Comparison of ENCODE assay signal across 19 cellular contexts in genomic region chr13:44869167-44869566, GRCh38.
A peak's percentile ranks its signal among the peaks of the same experiment; 100 is the strongest.
DNase-seq lines count a peak whose midpoint lies in the region; ATAC-seq and TF ChIP-seq lines count a peak whose summit lies in the region.
"Had no signal": no experiment of that assay in that cellular context is flagged by ENCODE, and none has a peak within 500 bp of the region (broad histone marks: within the 10 kb centered on the region; RNA-seq: fewer than 3 reads in every experiment).

No MANE protein-coding gene starts in this region.

- no peak for TF ChIP-seq CTCF in right atrium auricular region (IDR thresholded peaks at IDR 0.05)
- no peak for TF ChIP-seq CTCF in heart right ventricle (IDR thresholded peaks at IDR 0.05)
- no peak for TF ChIP-seq CTCF in WTC11 (IDR thresholded peaks at IDR 0.05)
- no peak for TF ChIP-seq CTCF in prostate gland (IDR thresholded peaks at IDR 0.05)
- no peak for TF ChIP-seq CTCF in stomach (IDR thresholded peaks at IDR 0.05)
- no peak for TF ChIP-seq CTCF in transverse colon (IDR thresholded peaks at IDR 0.05)

- no peaks in the 10 kb centered on the region for H3K4me1 Mint-ChIP-seq in WTC11
- H3K4me1 Mint-ChIP-seq: CD4-positive, alpha-beta memory T cell had no signal

- H3K9me3 ChIP-seq in right atrium auricular region = peaks cover 0 to 8% of the 10 kb centered on the region in 2 donors
- H3K9me3 ChIP-seq in heart right ventricle = peaks cover 0 to 11% (median 0%) of the 10 kb centered on the region in 11 donors
- H3K9me3 ChIP-seq in prostate gland = no peaks in the 10 kb centered on the region
- H3K9me3 ChIP-seq in stomach = no peaks in the 10 kb centered on the region
- no peaks in the 10 kb centered on the region for H3K9me3 ChIP-seq in transverse colon
- H3K9me3 ChIP-seq: A549, HAP-1 had no signal

- no peaks in the 10 kb centered on the region for H3K27me3 Mint-ChIP-seq in WTC11 (ENCODE audit: low read depth)

- H3K27ac ChIP-seq in right atrium auricular region (peak overlapping the region in 1 of 2 donors; percentile 18), heart right ventricle (no peak overlapping the region), prostate gland (peak overlapping the region; percentile 83 to 88), stomach (peak overlapping the region in 3 of 5 donors; percentile 49 to 84 (median 73)), transverse colon (peak overlapping the region in 1 of 4 donors; percentile 11)

- DNase-seq in right atrium auricular region (ENCODE audit: low spot score) = peak; percentile 44
- no peak for DNase-seq in heart right ventricle
- no peak for DNase-seq in WTC11 (ENCODE audit: low spot score)
- DNase-seq in prostate gland (ENCODE audit: low spot score) = no peak
- no peak for DNase-seq in stomach
- no peak for DNase-seq in transverse colon
- DNase-seq in stimulated activated CD4-positive, alpha-beta T cell treated with anti-CD3 and anti-CD28 coated beads, Interleukin-15, amount 100 ng/mL, for 24 hours = no peak
- DNase-seq: 8988T; ACHN; C1 segment of cervical spinal cord; Calu3; CD4-positive, alpha-beta memory T cell; COR-L47; DMS153; DND-41; GOT3; HFFc6 had no signal

- H3K4me3 Mint-ChIP-seq in WTC11 = no peak overlapping the region
- H3K4me3 Mint-ChIP-seq: CD4-positive, alpha-beta memory T cell; HFFc6 had no signal

- 80 to 81% methylated on average over 7 of the region's 7 CpGs for WGBS in heart right ventricle, 2 donors
- 82% methylated on average over 7 of the region's 7 CpGs for WGBS in prostate gland
- 75 to 91% (median 79%) methylated on average over 7 of the region's 7 CpGs for WGBS in stomach, 5 donors
- WGBS in transverse colon (ENCODE audit: low coverage in 1 of 2), 2 donors = 78 to 80% methylated on average over 1 to 7 of the region's 7 CpGs

- H3K36me3 Mint-ChIP-seq in WTC11 = peaks cover 5% of the 10 kb centered on the region; the same call in 1 of the 2 replicates

- no peak for TF ChIP-seq POLR2A in prostate gland (IDR thresholded peaks at IDR 0.05)
- no peak for TF ChIP-seq POLR2A in stomach (IDR thresholded peaks at IDR 0.05)
- no peak for TF ChIP-seq POLR2A in transverse colon (IDR thresholded peaks at IDR 0.05)

- H3K9me3 Mint-ChIP-seq in WTC11 = peaks cover 15% of the 10 kb centered on the region

- H3K27me3 ChIP-seq in right atrium auricular region (no peaks in the 10 kb centered on the region), heart right ventricle (no peaks in the 10 kb centered on the region), prostate gland (replicated peaks; ENCODE audit: insufficient read depth) (no peaks in the 10 kb centered on the region), stomach (no peaks in the 10 kb centered on the region), transverse colon (no peaks in the 10 kb centered on the region)

- TF ChIP-seq EP300 in stomach (IDR thresholded peaks at IDR 0.05) = no peak
- no peak for TF ChIP-seq EP300 in transverse colon (IDR thresholded peaks at IDR 0.05; ENCODE audit: low read depth)

- POLR2A ChIA-PET in WTC11 (lab: Charles Lee) = no interaction called here

- H3K4me1 ChIP-seq in right atrium auricular region (peaks cover 0 to 8% of the 10 kb centered on the region in 2 donors), heart right ventricle (peaks cover 0 to 30% (median 5%) of the 10 kb centered on the region in 9 donors), prostate gland (replicated peaks) (peaks cover 3% of the 10 kb centered on the region), stomach (peaks cover 11 to 42% (median 21%) of the 10 kb centered on the region in 4 donors), transverse colon (peaks cover 0 to 11% (median 4%) of the 10 kb centered on the region in 4 donors)
- H3K4me1 ChIP-seq: A549, HAP-1 had no signal

- no peak overlapping the region for H3K4me3 ChIP-seq in right atrium auricular region
- no peak overlapping the region for H3K4me3 ChIP-seq in heart right ventricle
- no peak overlapping the region for H3K4me3 ChIP-seq in prostate gland
- H3K4me3 ChIP-seq in stomach = no peak overlapping the region
- H3K4me3 ChIP-seq in transverse colon = no peak overlapping the region
- H3K4me3 ChIP-seq: A549, HAP-1 had no signal

- H3K36me3 ChIP-seq in right atrium auricular region (no peaks in the 10 kb centered on the region), heart right ventricle (no peaks in the 10 kb centered on the region), prostate gland (no peaks in the 10 kb centered on the region), stomach (no peaks in the 10 kb centered on the region), transverse colon (no peaks in the 10 kb centered on the region)
- H3K36me3 ChIP-seq: HAP-1 had no signal

- ATAC-seq in heart right ventricle (no peak), WTC11 (no peak)
- ATAC-seq: A549 had no signal

- no peak overlapping the region for H3K27ac Mint-ChIP-seq in WTC11
- H3K27ac Mint-ChIP-seq: CD4-positive, alpha-beta memory T cell; HFFc6 had no signal

- in situ Hi-C loops in transverse colon (cut with MboI; ENCODE audit: low pct_ligation_motif_present in 1 of 4, low pct_unique_long_range_greater_than_20kb in 1 of 4, low sequenced_read_pairs in 3 of 4) = no loop called here

- CTCF ChIA-PET in WTC11 (lab: Charles Lee) = interaction anchor here (1.9 kb wide), 1 partner anchor 8 kb away, joined by 4 read pairs; no protein-coding TSS in a partner anchor

- intact Hi-C loops in heart right ventricle (cut with DNase I) = no loop called here
- intact Hi-C loops in prostate gland (cut with DNase I) = no loop called here
- intact Hi-C loops in stomach (cut with DNase I; ENCODE audit: low total_unique reads) = no loop called here
- intact Hi-C loops in transverse colon (cut with DNase I; ENCODE audit: low total_unique reads) = no loop called here

TF ChIP-seq in WTC11, 78 proteins besides CTCF, POLR2A, EP300 and RAD21:
- TF ChIP-seq FOXJ3 (CRISPR knock-in tag; IDR thresholded peaks at IDR 0.05; ENCODE audit: borderline replicate concordance) (no peak), ZNF121 (CRISPR knock-in tag; IDR thresholded peaks at IDR 0.05) (peak; percentile 67; the same call in 1 of the 2 replicates)

Comparison
In these comparisons a context has a peak if more than half of its experiments do, and no peak if none do; other contexts are left out.
1. H3K27ac ChIP-seq: peak in prostate gland (2 of 2) and stomach (3 of 5); none in heart right ventricle (0 of 10).